Comparison of ENCODE assay signal across 8 cellular contexts in genomic region chr16:82368041-82368440, GRCh38.
A peak's percentile ranks its signal among the peaks of the same experiment; 100 is the strongest.
DNase-seq lines count a peak whose midpoint lies in the region; ATAC-seq and TF ChIP-seq lines count a peak whose summit lies in the region.

No MANE protein-coding gene starts in this region.

- H3K4me1 ChIP-seq in adrenal gland (replicated peaks in 1 of 2) (no peaks in the 10 kb centered on the region), gastroesophageal sphincter (no peaks in the 10 kb centered on the region), BE2C (no peaks in the 10 kb centered on the region)

- H3K4me3 ChIP-seq in adrenal gland, result no peak overlapping the region
- no peak overlapping the region for H3K4me3 ChIP-seq in gastroesophageal sphincter
- H3K4me3 ChIP-seq in BE2C (ENCODE audit: low read depth, low read length), result no peak overlapping the region

- H3K36me3 ChIP-seq in adrenal gland (replicated peaks in 1 of 2) (no peaks in the 10 kb centered on the region), gastroesophageal sphincter (no peaks in the 10 kb centered on the region), BE2C (no peaks in the 10 kb centered on the region)

- TF ChIP-seq POLR2A in adrenal gland (IDR thresholded peaks at IDR 0.05) (no peak), gastroesophageal sphincter (IDR thresholded peaks at IDR 0.05) (no peak)

- POLR2A ChIA-PET in HEK293T (lab: Yijun Ruan, JAX), result no interaction called here

- TF ChIP-seq EP300 in gastroesophageal sphincter (IDR thresholded peaks at IDR 0.05), result no peak

- DNase-seq in AG09319 (ENCODE audit: extremely low read depth, low read depth) (no peak), HEK293T (ENCODE audit: extremely low spot score) (peak; percentile 46), adrenal gland (peak in 6 of 7 donors; percentile 16 to 62 (median 23)), iPS-NIHi7 (ENCODE audit: extremely low spot score) (peak; percentile 68), SK-N-DZ (ENCODE audit: low spot score) (no peak), BE2C (no peak)

- H3K9me3 ChIP-seq in adrenal gland (replicated peaks in 1 of 3) (no peaks in the 10 kb centered on the region), gastroesophageal sphincter (no peaks in the 10 kb centered on the region), BE2C (no peaks in the 10 kb centered on the region)

- CTCF ChIA-PET in HEK293T (lab: Yijun Ruan, JAX), result interaction anchor here (0.7 kb wide), 1 partner anchor 88 kb away, joined by 4 read pairs; no protein-coding TSS in a partner anchor

- H3K27me3 ChIP-seq in adrenal gland, result no peaks in the 10 kb centered on the region
- no peaks in the 10 kb centered on the region for H3K27me3 ChIP-seq in gastroesophageal sphincter
- H3K27me3 ChIP-seq in BE2C, result no peaks in the 10 kb centered on the region

- ATAC-seq in GM18519 (IDR thresholded peaks at IDR 0.05; ENCODE audit: low FRiP score, unreplicated experiment), result no peak
- ATAC-seq in gastroesophageal sphincter, result no peak

- intact Hi-C loops in adrenal gland (cut with DNase I), result no loop called here

- TF ChIP-seq CTCF in AG09319 (IDR thresholded peaks at IDR 0.05; ENCODE audit: low read depth, low read length), result peak; percentile 18
- TF ChIP-seq CTCF in adrenal gland (IDR thresholded peaks at IDR 0.05), result peak in 4 of 6 experiments; percentile 10 to 39 (median 24)
- TF ChIP-seq CTCF in gastroesophageal sphincter (IDR thresholded peaks at IDR 0.05), result no peak
- no peak for TF ChIP-seq CTCF in BE2C (IDR thresholded peaks at IDR 0.05; ENCODE audit: low read depth, low read length)

- H3K27ac ChIP-seq in adrenal gland (no peak overlapping the region), gastroesophageal sphincter (no peak overlapping the region)

TF ChIP-seq in HEK293T, 16 proteins besides CTCF, POLR2A, EP300 and RAD21:
- TF ChIP-seq CTBP1 (IDR thresholded peaks at IDR 0.05; ENCODE audit: borderline replicate concordance) (no peak), ZNF384 (IDR thresholded peaks at IDR 0.05) (peak; percentile 50; the same call in 1 of the 2 replicates), SUZ12 (IDR thresholded peaks at IDR 0.05) (no peak), L3MBTL2 (conservative IDR thresholded peaks at IDR 0.05) (no peak)

Comparison
In these comparisons a context has a peak if more than half of its experiments do, and no peak if none do; other contexts are left out.
1. DNase-seq: peak in HEK293T (single experiment), adrenal gland (6 of 7) and iPS-NIHi7 (single experiment); none in AG09319 (single experiment), SK-N-DZ (single experiment) and BE2C (single experiment).
2. CTCF ChIP-seq: peak in AG09319 (single experiment) and adrenal gland (4 of 6); none in gastroesophageal sphincter (0 of 4) and BE2C (single experiment).